In the genomic region with DNA sequence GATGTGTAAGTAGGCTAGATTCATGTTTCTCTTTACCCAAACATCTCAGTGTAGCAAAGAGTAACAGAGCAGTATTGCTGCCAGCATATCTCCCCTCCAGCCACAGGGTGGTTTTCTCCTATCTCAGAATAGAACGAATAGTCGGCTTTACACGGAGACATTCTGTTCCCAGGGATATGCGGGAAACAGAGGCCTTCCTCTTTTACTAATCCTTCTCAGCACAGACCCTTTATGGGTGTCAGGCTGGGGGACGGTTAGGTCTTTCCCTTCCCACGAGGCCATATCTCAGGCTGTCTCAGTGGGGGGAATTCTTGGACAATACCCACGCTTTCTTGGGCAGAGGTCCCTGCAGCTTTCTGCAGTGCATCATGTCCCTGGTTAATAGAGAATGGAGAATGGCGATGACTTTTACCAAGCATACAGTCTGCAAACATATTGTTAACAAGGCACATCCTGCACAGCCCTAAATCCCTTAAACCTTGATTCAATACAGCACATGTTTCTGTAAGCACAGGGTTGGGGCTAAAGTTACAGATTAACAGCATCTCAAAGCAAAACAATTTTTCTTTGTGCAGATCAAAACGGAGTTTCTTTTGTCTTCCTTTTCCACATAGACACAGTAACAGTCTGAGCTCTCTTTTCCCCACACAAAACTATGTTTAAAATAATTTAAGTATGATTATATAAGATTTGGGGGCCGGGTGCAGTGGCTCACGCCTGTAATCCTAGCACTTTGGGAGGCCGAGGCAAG, we compare ENCODE assay signal across 1 cellular context.
TF ChIP-seq lines count a peak whose summit lies in the region.
"Not testable (repeated sequence)": the region's sequence is repeated elsewhere in the genome, so short reads cannot be mapped to it uniquely, and the experiment has no call there.

No MANE protein-coding gene starts in this region.

TF ChIP-seq in HepG2, 621 proteins besides CTCF, POLR2A, EP300 and RAD21 (continues in another document):
- TF ChIP-seq ZNF781 (CRISPR knock-in tag; IDR thresholded peaks at IDR 0.05; ENCODE audit: borderline replicate concordance, not compliant biosample characterization) = peak; percentile 46
- TF ChIP-seq HDAC2 (CRISPR knock-in tag; IDR thresholded peaks at IDR 0.05) = peak; percentile 78
- peak; percentile 64; the same call in 1 of the 2 replicates for TF ChIP-seq KMT2A (CRISPR knock-in tag; IDR thresholded peaks at IDR 0.05)
- TF ChIP-seq ZNF749 (CRISPR knock-in tag; IDR thresholded peaks at IDR 0.05; ENCODE audit: borderline replicate concordance) = 0 out of 2 replicates have a peak, but pooled peaks have one; percentile 27
- peak; percentile 82; the same call in 1 of the 2 replicates for TF ChIP-seq MIER3 (CRISPR knock-in tag; IDR thresholded peaks at IDR 0.05; ENCODE audit: borderline replicate concordance)
- TF ChIP-seq, protein P1, sequence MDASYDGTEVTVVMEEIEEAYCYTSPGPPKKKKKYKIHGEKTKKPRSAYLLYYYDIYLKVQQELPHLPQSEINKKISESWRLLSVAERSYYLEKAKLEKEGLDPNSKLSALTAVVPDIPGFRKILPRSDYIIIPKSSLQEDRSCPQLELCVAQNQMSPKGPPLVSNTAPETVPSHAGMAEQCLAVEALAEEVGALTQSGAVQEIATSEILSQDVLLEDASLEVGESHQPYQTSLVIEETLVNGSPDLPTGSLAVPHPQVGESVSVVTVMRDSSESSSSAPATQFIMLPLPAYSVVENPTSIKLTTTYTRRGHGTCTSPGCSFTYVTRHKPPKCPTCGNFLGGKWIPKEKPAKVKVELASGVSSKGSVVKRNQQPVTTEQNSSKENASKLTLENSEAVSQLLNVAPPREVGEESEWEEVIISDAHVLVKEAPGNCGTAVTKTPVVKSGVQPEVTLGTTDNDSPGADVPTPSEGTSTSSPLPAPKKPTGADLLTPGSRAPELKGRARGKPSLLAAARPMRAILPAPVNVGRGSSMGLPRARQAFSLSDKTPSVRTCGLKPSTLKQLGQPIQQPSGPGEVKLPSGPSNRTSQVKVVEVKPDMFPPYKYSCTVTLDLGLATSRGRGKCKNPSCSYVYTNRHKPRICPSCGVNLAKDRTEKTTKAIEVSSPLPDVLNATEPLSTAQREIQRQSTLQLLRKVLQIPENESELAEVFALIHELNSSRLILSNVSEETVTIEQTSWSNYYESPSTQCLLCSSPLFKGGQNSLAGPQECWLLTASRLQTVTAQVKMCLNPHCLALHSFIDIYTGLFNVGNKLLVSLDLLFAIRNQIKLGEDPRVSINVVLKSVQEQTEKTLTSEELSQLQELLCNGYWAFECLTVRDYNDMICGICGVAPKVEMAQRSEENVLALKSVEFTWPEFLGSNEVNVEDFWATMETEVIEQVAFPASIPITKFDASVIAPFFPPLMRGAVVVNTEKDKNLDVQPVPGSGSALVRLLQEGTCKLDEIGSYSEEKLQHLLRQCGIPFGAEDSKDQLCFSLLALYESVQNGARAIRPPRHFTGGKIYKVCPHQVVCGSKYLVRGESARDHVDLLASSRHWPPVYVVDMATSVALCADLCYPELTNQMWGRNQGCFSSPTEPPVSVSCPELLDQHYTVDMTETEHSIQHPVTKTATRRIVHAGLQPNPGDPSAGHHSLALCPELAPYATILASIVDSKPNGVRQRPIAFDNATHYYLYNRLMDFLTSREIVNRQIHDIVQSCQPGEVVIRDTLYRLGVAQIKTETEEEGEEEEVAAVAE (CRISPR knock-in tag; IDR thresholded peaks at IDR 0.05; ENCODE audit: borderline replicate concordance) = peak; percentile 20; the same call in 1 of the 2 replicates
- TF ChIP-seq HDAC1 (CRISPR knock-in tag; IDR thresholded peaks at IDR 0.05) = peak; percentile 31; the same call in 1 of the 2 replicates
- 0 out of 2 replicates have a peak, but pooled peaks have one; percentile 65 for TF ChIP-seq ZNF354B (CRISPR knock-in tag; IDR thresholded peaks at IDR 0.05)
- peak; percentile 37; the same call in 1 of the 2 replicates for TF ChIP-seq KDM6A (CRISPR knock-in tag; IDR thresholded peaks at IDR 0.05; ENCODE audit: low read depth)
- TF ChIP-seq, protein P2, sequence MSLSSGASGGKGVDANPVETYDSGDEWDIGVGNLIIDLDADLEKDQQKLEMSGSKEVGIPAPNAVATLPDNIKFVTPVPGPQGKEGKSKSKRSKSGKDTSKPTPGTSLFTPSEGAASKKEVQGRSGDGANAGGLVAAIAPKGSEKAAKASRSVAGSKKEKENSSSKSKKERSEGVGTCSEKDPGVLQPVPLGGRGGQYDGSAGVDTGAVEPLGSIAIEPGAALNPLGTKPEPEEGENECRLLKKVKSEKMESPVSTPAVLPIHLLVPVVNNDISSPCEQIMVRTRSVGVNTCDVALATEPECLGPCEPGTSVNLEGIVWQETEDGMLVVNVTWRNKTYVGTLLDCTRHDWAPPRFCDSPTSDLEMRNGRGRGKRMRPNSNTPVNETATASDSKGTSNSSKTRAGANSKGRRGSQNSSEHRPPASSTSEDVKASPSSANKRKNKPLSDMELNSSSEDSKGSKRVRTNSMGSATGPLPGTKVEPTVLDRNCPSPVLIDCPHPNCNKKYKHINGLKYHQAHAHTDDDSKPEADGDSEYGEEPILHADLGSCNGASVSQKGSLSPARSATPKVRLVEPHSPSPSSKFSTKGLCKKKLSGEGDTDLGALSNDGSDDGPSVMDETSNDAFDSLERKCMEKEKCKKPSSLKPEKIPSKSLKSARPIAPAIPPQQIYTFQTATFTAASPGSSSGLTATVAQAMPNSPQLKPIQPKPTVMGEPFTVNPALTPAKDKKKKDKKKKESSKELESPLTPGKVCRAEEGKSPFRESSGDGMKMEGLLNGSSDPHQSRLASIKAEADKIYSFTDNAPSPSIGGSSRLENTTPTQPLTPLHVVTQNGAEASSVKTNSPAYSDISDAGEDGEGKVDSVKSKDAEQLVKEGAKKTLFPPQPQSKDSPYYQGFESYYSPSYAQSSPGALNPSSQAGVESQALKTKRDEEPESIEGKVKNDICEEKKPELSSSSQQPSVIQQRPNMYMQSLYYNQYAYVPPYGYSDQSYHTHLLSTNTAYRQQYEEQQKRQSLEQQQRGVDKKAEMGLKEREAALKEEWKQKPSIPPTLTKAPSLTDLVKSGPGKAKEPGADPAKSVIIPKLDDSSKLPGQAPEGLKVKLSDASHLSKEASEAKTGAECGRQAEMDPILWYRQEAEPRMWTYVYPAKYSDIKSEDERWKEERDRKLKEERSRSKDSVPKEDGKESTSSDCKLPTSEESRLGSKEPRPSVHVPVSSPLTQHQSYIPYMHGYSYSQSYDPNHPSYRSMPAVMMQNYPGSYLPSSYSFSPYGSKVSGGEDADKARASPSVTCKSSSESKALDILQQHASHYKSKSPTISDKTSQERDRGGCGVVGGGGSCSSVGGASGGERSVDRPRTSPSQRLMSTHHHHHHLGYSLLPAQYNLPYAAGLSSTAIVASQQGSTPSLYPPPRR (CRISPR knock-in tag; IDR thresholded peaks at IDR 0.05; ENCODE audit: borderline replicate concordance) = peak; percentile 69; the same call in 1 of the 2 replicates
- TF ChIP-seq ZNF264 (CRISPR knock-in tag; IDR thresholded peaks at IDR 0.05) = 0 out of 2 replicates have a peak, but pooled peaks have one; percentile 63
- peak; percentile 37; the same call in 1 of the 2 replicates for TF ChIP-seq RXRB (CRISPR knock-in tag; IDR thresholded peaks at IDR 0.05; ENCODE audit: borderline replicate concordance)
- peak; percentile 58; the same call in 1 of the 2 replicates for TF ChIP-seq ARID2 (CRISPR knock-in tag; IDR thresholded peaks at IDR 0.05; ENCODE audit: borderline replicate concordance)
- TF ChIP-seq SALL1 (CRISPR knock-in tag; IDR thresholded peaks at IDR 0.05) = peak; percentile 26
- TF ChIP-seq YEATS4 (CRISPR knock-in tag; IDR thresholded peaks at IDR 0.05; ENCODE audit: borderline replicate concordance) = peak; percentile 60; the same call in 1 of the 2 replicates
- peak; percentile 88 for TF ChIP-seq FOXA3 (CRISPR knock-in tag; IDR thresholded peaks at IDR 0.05)
- 0 out of 2 replicates have a peak, but pooled peaks have one; percentile 45 for TF ChIP-seq KLF6 (CRISPR knock-in tag; IDR thresholded peaks at IDR 0.05)
- 0 out of 2 replicates have a peak, but pooled peaks have one; percentile 27 for TF ChIP-seq HMG20B (CRISPR knock-in tag; conservative IDR thresholded peaks at IDR 0.05)
- TF ChIP-seq, protein P3, sequence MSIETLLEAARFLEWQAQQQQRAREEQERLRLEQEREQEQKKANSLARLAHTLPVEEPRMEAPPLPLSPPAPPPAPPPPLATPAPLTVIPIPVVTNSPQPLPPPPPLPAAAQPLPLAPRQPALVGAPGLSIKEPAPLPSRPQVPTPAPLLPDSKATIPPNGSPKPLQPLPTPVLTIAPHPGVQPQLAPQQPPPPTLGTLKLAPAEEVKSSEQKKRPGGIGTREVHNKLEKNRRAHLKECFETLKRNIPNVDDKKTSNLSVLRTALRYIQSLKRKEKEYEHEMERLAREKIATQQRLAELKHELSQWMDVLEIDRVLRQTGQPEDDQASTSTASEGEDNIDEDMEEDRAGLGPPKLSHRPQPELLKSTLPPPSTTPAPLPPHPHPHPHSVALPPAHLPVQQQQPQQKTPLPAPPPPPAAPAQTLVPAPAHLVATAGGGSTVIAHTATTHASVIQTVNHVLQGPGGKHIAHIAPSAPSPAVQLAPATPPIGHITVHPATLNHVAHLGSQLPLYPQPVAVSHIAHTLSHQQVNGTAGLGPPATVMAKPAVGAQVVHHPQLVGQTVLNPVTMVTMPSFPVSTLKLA (IDR thresholded peaks at IDR 0.05) = peak; percentile 42; the same call in 1 of the 2 replicates
- TF ChIP-seq MIXL1 (CRISPR knock-in tag; IDR thresholded peaks at IDR 0.05) = peak; percentile 69
- peak; percentile 67; the same call in 1 of the 2 replicates for TF ChIP-seq SOX13 (IDR thresholded peaks at IDR 0.05)
- peak in 1 of 2 experiments; percentile 98; a peak in 2 of 4 replicates for TF ChIP-seq SOX13 (CRISPR knock-in tag; conservative IDR thresholded peaks at IDR 0.05 in 1 of 2, IDR thresholded peaks at IDR 0.05 in 1 of 2)
- TF ChIP-seq NAIF1 (CRISPR knock-in tag; IDR thresholded peaks at IDR 0.05; ENCODE audit: borderline replicate concordance) = peak; percentile 52; the same call in 1 of the 2 replicates
- TF ChIP-seq AKAP8 (CRISPR knock-in tag; IDR thresholded peaks at IDR 0.05) = peak; percentile 51; the same call in 1 of the 2 replicates
- TF ChIP-seq ZNF652 (CRISPR knock-in tag; IDR thresholded peaks at IDR 0.05; ENCODE audit: borderline replicate concordance, low read depth) = peak; percentile 47; the same call in 1 of the 2 replicates
- TF ChIP-seq ERF (CRISPR knock-in tag; IDR thresholded peaks at IDR 0.05) = peak; percentile 75
- TF ChIP-seq ISL2 (CRISPR knock-in tag; IDR thresholded peaks at IDR 0.05) = peak; percentile 60
- TF ChIP-seq ZNF614 (CRISPR knock-in tag; IDR thresholded peaks at IDR 0.05; ENCODE audit: borderline replicate concordance) = peak; percentile 47; the same call in 1 of the 2 replicates
- 0 out of 2 replicates have a peak, but pooled peaks have one; percentile 26 for TF ChIP-seq ZNF160 (CRISPR knock-in tag; IDR thresholded peaks at IDR 0.05)
- TF ChIP-seq, protein P4, sequence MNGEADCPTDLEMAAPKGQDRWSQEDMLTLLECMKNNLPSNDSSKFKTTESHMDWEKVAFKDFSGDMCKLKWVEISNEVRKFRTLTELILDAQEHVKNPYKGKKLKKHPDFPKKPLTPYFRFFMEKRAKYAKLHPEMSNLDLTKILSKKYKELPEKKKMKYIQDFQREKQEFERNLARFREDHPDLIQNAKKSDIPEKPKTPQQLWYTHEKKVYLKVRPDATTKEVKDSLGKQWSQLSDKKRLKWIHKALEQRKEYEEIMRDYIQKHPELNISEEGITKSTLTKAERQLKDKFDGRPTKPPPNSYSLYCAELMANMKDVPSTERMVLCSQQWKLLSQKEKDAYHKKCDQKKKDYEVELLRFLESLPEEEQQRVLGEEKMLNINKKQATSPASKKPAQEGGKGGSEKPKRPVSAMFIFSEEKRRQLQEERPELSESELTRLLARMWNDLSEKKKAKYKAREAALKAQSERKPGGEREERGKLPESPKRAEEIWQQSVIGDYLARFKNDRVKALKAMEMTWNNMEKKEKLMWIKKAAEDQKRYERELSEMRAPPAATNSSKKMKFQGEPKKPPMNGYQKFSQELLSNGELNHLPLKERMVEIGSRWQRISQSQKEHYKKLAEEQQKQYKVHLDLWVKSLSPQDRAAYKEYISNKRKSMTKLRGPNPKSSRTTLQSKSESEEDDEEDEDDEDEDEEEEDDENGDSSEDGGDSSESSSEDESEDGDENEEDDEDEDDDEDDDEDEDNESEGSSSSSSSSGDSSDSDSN (CRISPR knock-in tag; IDR thresholded peaks at IDR 0.05) = peak; percentile 32; the same call in 1 of the 2 replicates
- TF ChIP-seq, protein P5, sequence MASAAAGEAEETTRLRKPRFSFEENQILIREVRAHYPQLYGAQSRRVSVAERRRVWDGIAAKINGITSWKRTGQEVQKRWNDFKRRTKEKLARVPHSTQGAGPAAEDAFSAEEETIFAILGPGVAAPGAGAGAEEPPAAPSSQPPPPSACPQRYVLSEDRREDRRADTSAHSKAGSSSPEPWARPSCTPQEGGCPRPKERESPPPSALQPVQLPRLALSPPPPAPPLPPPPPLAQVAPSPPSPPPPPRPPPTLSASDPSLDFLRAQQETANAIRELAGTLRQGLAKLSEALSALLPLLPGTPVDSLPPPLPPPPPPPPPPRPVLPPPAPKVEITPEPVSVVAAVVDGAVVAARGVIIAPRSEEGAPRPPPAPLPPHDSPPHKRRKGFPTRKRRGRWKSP (CRISPR knock-in tag; IDR thresholded peaks at IDR 0.05) = peak; percentile 50; the same call in 1 of the 2 replicates
- TF ChIP-seq SOX6 (IDR thresholded peaks at IDR 0.05) = not testable (repeated sequence)
- TF ChIP-seq SOX6 (CRISPR knock-in tag; IDR thresholded peaks at IDR 0.05) = peak; percentile 97
- peak; percentile 4; the same call in 1 of the 2 replicates for TF ChIP-seq ZNF3 (CRISPR knock-in tag; IDR thresholded peaks at IDR 0.05)
- TF ChIP-seq ZBTB20 (CRISPR knock-in tag; IDR thresholded peaks at IDR 0.05; ENCODE audit: borderline replicate concordance, low read depth) = peak; percentile 36; the same call in 1 of the 2 replicates
- TF ChIP-seq SP5 (CRISPR knock-in tag; IDR thresholded peaks at IDR 0.05; ENCODE audit: borderline replicate concordance, low read depth) = peak; percentile 65; the same call in 1 of the 2 replicates
- TF ChIP-seq ZNF772 (CRISPR knock-in tag; IDR thresholded peaks at IDR 0.05) = peak; percentile 22; the same call in 1 of the 2 replicates
- peak; percentile 47; the same call in 1 of the 2 replicates for TF ChIP-seq CEBPG (CRISPR knock-in tag; IDR thresholded peaks at IDR 0.05)
- TF ChIP-seq YEATS2 (CRISPR knock-in tag; IDR thresholded peaks at IDR 0.05; ENCODE audit: borderline replicate concordance) = peak; percentile 32; the same call in 1 of the 2 replicates
- TF ChIP-seq, protein P6, sequence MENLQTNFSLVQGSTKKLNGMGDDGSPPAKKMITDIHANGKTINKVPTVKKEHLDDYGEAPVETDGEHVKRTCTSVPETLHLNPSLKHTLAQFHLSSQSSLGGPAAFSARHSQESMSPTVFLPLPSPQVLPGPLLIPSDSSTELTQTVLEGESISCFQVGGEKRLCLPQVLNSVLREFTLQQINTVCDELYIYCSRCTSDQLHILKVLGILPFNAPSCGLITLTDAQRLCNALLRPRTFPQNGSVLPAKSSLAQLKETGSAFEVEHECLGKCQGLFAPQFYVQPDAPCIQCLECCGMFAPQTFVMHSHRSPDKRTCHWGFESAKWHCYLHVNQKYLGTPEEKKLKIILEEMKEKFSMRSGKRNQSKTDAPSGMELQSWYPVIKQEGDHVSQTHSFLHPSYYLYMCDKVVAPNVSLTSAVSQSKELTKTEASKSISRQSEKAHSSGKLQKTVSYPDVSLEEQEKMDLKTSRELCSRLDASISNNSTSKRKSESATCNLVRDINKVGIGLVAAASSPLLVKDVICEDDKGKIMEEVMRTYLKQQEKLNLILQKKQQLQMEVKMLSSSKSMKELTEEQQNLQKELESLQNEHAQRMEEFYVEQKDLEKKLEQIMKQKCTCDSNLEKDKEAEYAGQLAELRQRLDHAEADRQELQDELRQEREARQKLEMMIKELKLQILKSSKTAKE (CRISPR knock-in tag; IDR thresholded peaks at IDR 0.05; ENCODE audit: borderline replicate concordance) = peak; percentile 37; the same call in 1 of the 2 replicates
- TF ChIP-seq PPARG (CRISPR knock-in tag; conservative IDR thresholded peaks at IDR 0.05) = peak; percentile 45; the same call in 1 of the 2 replicates
